Comparison of ENCODE assay signal across 34 cellular contexts in the genomic region with DNA sequence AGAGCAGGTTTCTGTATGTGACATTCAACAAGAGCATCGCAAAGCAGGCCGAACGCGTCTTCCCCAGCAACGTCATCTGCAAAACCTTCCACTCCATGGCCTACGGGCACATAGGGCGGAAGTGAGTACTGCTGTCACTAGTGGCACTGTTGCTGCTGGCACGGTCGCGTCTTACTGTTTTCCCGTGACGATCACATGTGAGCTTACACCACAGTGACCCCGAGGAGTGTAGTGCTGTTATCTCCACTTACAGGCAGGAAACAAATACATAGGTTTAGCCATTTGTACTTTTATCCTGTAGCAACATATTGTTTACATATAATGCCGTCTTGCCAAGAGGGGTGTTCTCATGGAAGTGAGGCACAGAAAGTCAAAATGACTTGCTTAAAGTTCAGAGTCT.
"Had no signal": no experiment of that assay in that cellular context is flagged by ENCODE, and none has a peak within 500 bp of the region (broad histone marks: within the 10 kb centered on the region; RNA-seq: fewer than 3 reads in every experiment).

No MANE protein-coding gene starts in this region.

- H3K4me3 ChIP-seq: adrenal gland, body of pancreas, esophagus muscularis mucosa, gastrocnemius medialis, heart left ventricle had no signal

- H3K4me3 Mint-ChIP-seq: activated B cell treated with CpG ODN at 0.5 μM for 24 hours; activated CD8-positive, alpha-beta T cell treated with anti-CD3 and anti-CD28 coated beads for 36 hours; activated naive CD4-positive, alpha-beta T cell treated with anti-CD3 and anti-CD28 coated beads for 36 hours; activated naive CD4-positive, alpha-beta T cell treated with anti-CD3 and anti-CD28 coated beads, Interleukin-2, amount 50 U/mL, for 24 hours; activated naive CD8-positive, alpha-beta T cell treated with anti-CD3 and anti-CD28 coated beads for 36 hours; activated naive CD8-positive, alpha-beta T cell treated with anti-CD3 and anti-CD28 coated beads, Interleukin-2, amount 50 U/mL, for 24 hours; activated T-helper 1 cell treated with anti-CD3 and anti-CD28 coated beads, Interleukin-12 subunit alpha, Interleukin-12 subunit beta, Interleukin-2, Interleukin-4 antibody, amounts not matched to agents 30 ng/mL and 10 ng/mL and 1 ng/mL, durations not matched to agents 14 hours and 24 hours and 36 hours; T-cell; T-helper 1 cell treated with Interleukin-12 subunit alpha and Interleukin-12 subunit beta and Interleukin-4 antibody, amounts not matched to agents 30 μg/mL and 1 μg/mL, for 36 hours; T-helper 2 cell treated with Interferon-gamma antibody and Interleukin-4, amounts not matched to agents 5 μg/mL and 100 μg/mL, for 36 hours had no signal

- H3K27me3 Mint-ChIP-seq: activated B cell treated with CpG ODN at 0.5 μM for 24 hours; activated CD8-positive, alpha-beta T cell treated with anti-CD3 and anti-CD28 coated beads for 36 hours; activated naive CD4-positive, alpha-beta T cell treated with anti-CD3 and anti-CD28 coated beads, Interleukin-2, amount 50 U/mL, for 24 hours; activated naive CD8-positive, alpha-beta T cell treated with anti-CD3 and anti-CD28 coated beads for 36 hours; activated naive CD8-positive, alpha-beta T cell treated with anti-CD3 and anti-CD28 coated beads, Interleukin-2, amount 50 U/mL, for 24 hours; T-cell had no signal

- ATAC-seq: activated CD4-positive, CD25-positive, alpha-beta regulatory T cell treated with anti-CD3 and anti-CD28 coated beads, Interleukin-2, amount 50 U/mL, for 24 hours; activated CD8-positive, alpha-beta T cell treated with anti-CD3 and anti-CD28 coated beads for 36 hours; activated naive CD8-positive, alpha-beta T cell treated with anti-CD3 and anti-CD28 coated beads, Interleukin-2, amount 50 U/mL, for 24 hours; body of pancreas; foreskin keratinocyte; gastrocnemius medialis; heart left ventricle; T-cell had no signal

- H3K27ac Mint-ChIP-seq: activated B cell treated with CpG ODN at 0.5 μM for 24 hours; activated CD8-positive, alpha-beta T cell treated with anti-CD3 and anti-CD28 coated beads for 36 hours; activated naive CD4-positive, alpha-beta T cell treated with anti-CD3 and anti-CD28 coated beads for 36 hours; activated naive CD4-positive, alpha-beta T cell treated with anti-CD3 and anti-CD28 coated beads, Interleukin-2, amount 50 U/mL, for 24 hours; activated naive CD8-positive, alpha-beta T cell treated with anti-CD3 and anti-CD28 coated beads for 36 hours; activated naive CD8-positive, alpha-beta T cell treated with anti-CD3 and anti-CD28 coated beads, Interleukin-2, amount 50 U/mL, for 24 hours; activated T-helper 1 cell treated with anti-CD3 and anti-CD28 coated beads, Interleukin-12 subunit alpha, Interleukin-12 subunit beta, Interleukin-2, Interleukin-4 antibody, amounts not matched to agents 30 ng/mL and 10 ng/mL and 1 ng/mL, durations not matched to agents 14 hours and 24 hours and 36 hours; activated T-helper 2 cell treated with anti-CD3 and anti-CD28 coated beads, Interferon-gamma antibody, Interleukin-2, Interleukin-4, amounts not matched to agents 10 μg/mL and 5 μg/mL and 100 μg/mL, durations not matched to agents 14 hours and 24 hours and 36 hours; T-cell; T-helper 1 cell treated with Interleukin-12 subunit alpha and Interleukin-12 subunit beta and Interleukin-4 antibody, amounts not matched to agents 30 μg/mL and 1 μg/mL, for 36 hours; T-helper 2 cell treated with Interferon-gamma antibody and Interleukin-4, amounts not matched to agents 5 μg/mL and 100 μg/mL, for 36 hours had no signal

- H3K27me3 ChIP-seq: adrenal gland, body of pancreas, esophagus muscularis mucosa, foreskin keratinocyte, gastrocnemius medialis, heart left ventricle had no signal

- DNase-seq: activated B cell treated with CpG ODN at 0.5 μM for 24 hours; activated CD4-positive, alpha-beta T cell treated with anti-CD3 and anti-CD28 coated beads for 48 hours; activated CD4-positive, alpha-beta T cell treated with anti-CD3 and anti-CD28 coated beads, Interleukin-2, amount 50 U/mL, for 1 hour; activated CD4-positive, alpha-beta T cell treated with anti-CD3 and anti-CD28 coated beads, Interleukin-2, amount 50 U/mL, for 48 hours; activated CD8-positive, alpha-beta memory T cell treated with anti-CD3 and anti-CD28 coated beads for 24 hours; activated CD8-positive, alpha-beta T cell treated with anti-CD3 and anti-CD28 coated beads for 36 hours; activated effector memory CD4-positive, alpha-beta T cell treated with anti-CD3 and anti-CD28 coated beads, Interleukin-2, amount 50 U/mL, for 16 hours; activated naive CD4-positive, alpha-beta T cell treated with anti-CD3 and anti-CD28 coated beads for 36 hours; activated naive CD8-positive, alpha-beta T cell treated with anti-CD3 and anti-CD28 coated beads for 36 hours; activated naive CD8-positive, alpha-beta T cell treated with anti-CD3 and anti-CD28 coated beads, Interleukin-2, amount 50 U/mL, for 24 hours; activated T-cell treated with anti-CD3 and anti-CD28 coated beads, Interleukin-2, amount 50 U/mL, for 48 hours; adrenal gland; amygdala; aorta; body of pancreas; caudate nucleus; cortex of kidney; dermis blood vessel endothelial cell; effector CD8-positive, alpha-beta T cell; foreskin keratinocyte; gastrocnemius medialis; glutamatergic neuron; heart left ventricle; SW 1271; T-cell; T1000; WERI-Rb-1 had no signal

- H3K9me3 ChIP-seq: adrenal gland, body of pancreas, esophagus muscularis mucosa, gastrocnemius medialis, heart left ventricle had no signal

- H3K4me1 Mint-ChIP-seq: activated B cell treated with CpG ODN at 0.5 μM for 24 hours; activated naive CD8-positive, alpha-beta T cell treated with anti-CD3 and anti-CD28 coated beads, Interleukin-2, amount 50 U/mL, for 24 hours had no signal

- H3K27ac ChIP-seq: adrenal gland, body of pancreas, esophagus muscularis mucosa, foreskin keratinocyte, gastrocnemius medialis, heart left ventricle, WERI-Rb-1 had no signal

- H3K9me3 Mint-ChIP-seq: activated B cell treated with CpG ODN at 0.5 μM for 24 hours; activated CD8-positive, alpha-beta T cell treated with anti-CD3 and anti-CD28 coated beads for 36 hours; activated naive CD4-positive, alpha-beta T cell treated with anti-CD3 and anti-CD28 coated beads for 36 hours; activated naive CD4-positive, alpha-beta T cell treated with anti-CD3 and anti-CD28 coated beads, Interleukin-2, amount 50 U/mL, for 24 hours; activated naive CD8-positive, alpha-beta T cell treated with anti-CD3 and anti-CD28 coated beads for 36 hours; activated naive CD8-positive, alpha-beta T cell treated with anti-CD3 and anti-CD28 coated beads, Interleukin-2, amount 50 U/mL, for 24 hours; activated T-helper 1 cell treated with anti-CD3 and anti-CD28 coated beads, Interleukin-12 subunit alpha, Interleukin-12 subunit beta, Interleukin-2, Interleukin-4 antibody, amounts not matched to agents 30 ng/mL and 10 ng/mL and 1 ng/mL, durations not matched to agents 14 hours and 24 hours and 36 hours; activated T-helper 2 cell treated with anti-CD3 and anti-CD28 coated beads, Interferon-gamma antibody, Interleukin-2, Interleukin-4, amounts not matched to agents 10 μg/mL and 5 μg/mL and 100 μg/mL, durations not matched to agents 14 hours and 24 hours and 36 hours; T-cell; T-helper 1 cell treated with Interleukin-12 subunit alpha and Interleukin-12 subunit beta and Interleukin-4 antibody, amounts not matched to agents 30 μg/mL and 1 μg/mL, for 36 hours; T-helper 2 cell treated with Interferon-gamma antibody and Interleukin-4, amounts not matched to agents 5 μg/mL and 100 μg/mL, for 36 hours had no signal

- H3K4me1 ChIP-seq: adrenal gland, body of pancreas, foreskin keratinocyte had no signal
